ENCODE assay signal across 8 cellular contexts in genomic region chr10:103111031-103111917, GRCh38.
DNase-seq lines count a peak whose midpoint lies in the region; ATAC-seq and TF ChIP-seq lines count a peak whose summit lies in the region.

No MANE protein-coding gene starts in this region.

- H3K4me3 ChIP-seq in CD8-positive, alpha-beta memory T cell (ENCODE audit: low read length) = no peak overlapping the region
- peak overlapping the region in 3 of 4 donors; percentile 6 to 26 (median 9) for H3K4me3 ChIP-seq in esophagus muscularis mucosa
- no peak overlapping the region for H3K4me3 ChIP-seq in lower leg skin (ENCODE audit: low read depth, poor library complexity, severe bottlenecking)

- H3K9me3 ChIP-seq in CD8-positive, alpha-beta memory T cell (ENCODE audit: low read length) = no peaks in the 10 kb centered on the region
- H3K9me3 ChIP-seq in esophagus muscularis mucosa = no peaks in the 10 kb centered on the region

- no peaks in the 10 kb centered on the region for H3K27me3 ChIP-seq in CD8-positive, alpha-beta memory T cell (ENCODE audit: insufficient read depth, low read length, poor library complexity, severe bottlenecking)
- H3K27me3 ChIP-seq in esophagus muscularis mucosa = no peaks in the 10 kb centered on the region

- no peak for TF ChIP-seq EP300 in esophagus muscularis mucosa (IDR thresholded peaks at IDR 0.05)

- TF ChIP-seq CTCF in esophagus muscularis mucosa (IDR thresholded peaks at IDR 0.05) = peak in 2 of 3 experiments; percentile 15 to 18
- TF ChIP-seq CTCF in lower leg skin (IDR thresholded peaks at IDR 0.05) = no peak

- H3K27ac Mint-ChIP-seq in CD8-positive, alpha-beta memory T cell = peak overlapping the region in 6 of 8 donors; percentile 2 to 64 (median 24)

- no peaks in the 10 kb centered on the region for H3K27me3 Mint-ChIP-seq in CD8-positive, alpha-beta memory T cell

- H3K9me3 Mint-ChIP-seq in CD8-positive, alpha-beta memory T cell = no peaks in the 10 kb centered on the region

- H3K36me3 ChIP-seq in CD8-positive, alpha-beta memory T cell (ENCODE audit: insufficient read depth, low read length) = no peaks in the 10 kb centered on the region
- H3K36me3 ChIP-seq in esophagus muscularis mucosa = peaks cover 0 to 9% (median 0%) of the 10 kb centered on the region in 4 donors

- no peak overlapping the region for H3K27ac ChIP-seq in CD8-positive, alpha-beta memory T cell (ENCODE audit: low read depth, low read length)
- peak overlapping the region; percentile 69 to 84 (median 75) for H3K27ac ChIP-seq in esophagus muscularis mucosa (replicated peaks in 1 of 4)

- no peak for TF ChIP-seq POLR2A in esophagus muscularis mucosa (IDR thresholded peaks at IDR 0.05; ENCODE audit: low read depth)
- TF ChIP-seq POLR2A in lower leg skin (IDR thresholded peaks at IDR 0.05) = no peak

- CTCF ChIA-PET in CD8-positive, alpha-beta memory T cell (lab: Charles Lee) = no interaction called here

- ATAC-seq in GM21367 (IDR thresholded peaks at IDR 0.05; ENCODE audit: unreplicated experiment) (peak; percentile 54), HG03558 (IDR thresholded peaks at IDR 0.05; ENCODE audit: extremely low read depth, unreplicated experiment) (peak; percentile 43)

- peaks cover 10 to 26% (median 16%) of the 10 kb centered on the region in 3 donors for H3K4me1 Mint-ChIP-seq in CD8-positive, alpha-beta memory T cell

- no peak for DNase-seq in CD8-positive, alpha-beta memory T cell
- DNase-seq in esophagus muscularis mucosa (ENCODE audit: extremely low spot score) (no peak), renal cortical epithelial cell (ENCODE audit: low read depth) (peak; percentile 69), kidney tubule cell (ENCODE audit: low spot score) (no peak), NCI-H774 (lab: John Stamatoyannopoulos, UW) (no peak), lower leg skin (ENCODE audit: low spot score in 2 of 2) (no peak)

- no peaks in the 10 kb centered on the region for H3K4me1 ChIP-seq in CD8-positive, alpha-beta memory T cell (ENCODE audit: insufficient read depth, low read length)
- H3K4me1 ChIP-seq in esophagus muscularis mucosa = peaks cover 44 to 66% (median 61%) of the 10 kb centered on the region in 4 donors

- WGBS in esophagus muscularis mucosa = 3% methylated on average over 2 of the region's 2 CpGs
- WGBS in lower leg skin, 2 donors = 36 to 38% methylated on average over 2 of the region's 2 CpGs

- intact Hi-C loops in esophagus muscularis mucosa (cut with DNase I) (no loop called here), lower leg skin (cut with DNase I; ENCODE audit: low total_unique reads) (no loop called here)

- peaks cover 0 to 38% (median 7%) of the 10 kb centered on the region in 3 donors for H3K36me3 Mint-ChIP-seq in CD8-positive, alpha-beta memory T cell

- POLR2A ChIA-PET in CD8-positive, alpha-beta memory T cell (lab: Charles Lee) = no interaction called here

- H3K4me3 Mint-ChIP-seq in CD8-positive, alpha-beta memory T cell = no peak overlapping the region

Comparison
In these comparisons a context has a peak if more than half of its experiments do, and no peak if none do; other contexts are left out.
1. H3K4me3 ChIP-seq: peak in esophagus muscularis mucosa (3 of 4); none in CD8-positive, alpha-beta memory T cell (single experiment) and lower leg skin (single experiment).
2. CTCF ChIP-seq: peak in esophagus muscularis mucosa (2 of 3); none in lower leg skin (0 of 3).